10 cellular contexts compared by ENCODE assay signal in genomic region chr16:10979717-10980601, GRCh38. TPM values are rescaled to one million over a fixed set of nuclear protein-coding genes. Genes with fewer than 3 reads are reported as not detected.
A peak's percentile ranks its signal among the peaks of the same experiment; 100 is the strongest.
DNase-seq lines count a peak whose midpoint lies in the region; ATAC-seq and TF ChIP-seq lines count a peak whose summit lies in the region.
"Had no signal": no experiment of that assay in that cellular context is flagged by ENCODE, and none has a peak within 500 bp of the region (broad histone marks: within the 10 kb centered on the region; RNA-seq: fewer than 3 reads in every experiment).

No MANE protein-coding gene starts in this region.

- intact Hi-C loops in left ventricle myocardium superior (cut with micrococcal nuclease), result loop anchor here (10.0 kb wide), 1 partner anchor 375 kb away; no protein-coding TSS in a partner anchor

- no peaks in the 10 kb centered on the region for H3K9me3 ChIP-seq in BE2C

- H3K4me1 ChIP-seq in BE2C, result peaks cover 3% of the 10 kb centered on the region

- ATAC-seq in left ventricle myocardium superior, result peak; percentile 72
- ATAC-seq: effector memory CD8-positive, alpha-beta T cell had no signal

- H3K27me3 ChIP-seq in BE2C, result no peaks in the 10 kb centered on the region

- no peak overlapping the region for H3K4me3 ChIP-seq in retinal pigment epithelial cell (ENCODE audit: low read length)
- no peak overlapping the region for H3K4me3 ChIP-seq in BE2C (ENCODE audit: low read depth, low read length)

- peaks cover 3% of the 10 kb centered on the region for H3K36me3 ChIP-seq in BE2C

- TF ChIP-seq CTCF in retinal pigment epithelial cell (conservative IDR thresholded peaks at IDR 0.05; ENCODE audit: low read depth, low read length), result no peak
- TF ChIP-seq CTCF in BE2C (IDR thresholded peaks at IDR 0.05; ENCODE audit: low read depth, low read length), result no peak

- peak; percentile 39 for DNase-seq in GM03348 (ENCODE audit: low spot score)
- DNase-seq in amygdala (lab: John Stamatoyannopoulos, UW), result peak in 43 of 56 donors; percentile 3 to 76 (median 37)
- DNase-seq in left ventricle myocardium superior, result peak; percentile 49
- peak; percentile 33 for DNase-seq in retinal pigment epithelial cell (ENCODE audit: low read depth)
- DNase-seq in BE2C, result no peak
- no peak for DNase-seq in activated CD4-positive, CD25-positive, alpha-beta regulatory T cell treated with anti-CD3 and anti-CD28 coated beads, Interleukin-2, amount 50 U/mL, for 72 hours
- DNase-seq in Kasumi-1 (lab: John Stamatoyannopoulos, UW), result no peak
- DNase-seq in activated CD4-positive, alpha-beta T cell treated with anti-CD3 and anti-CD28 coated beads for 4 hours, result no peak
- DNase-seq: Calu3; effector memory CD8-positive, alpha-beta T cell had no signal

RNA-seq across cellular contexts. Expression of gene CLEC16A, which starts 35.6 kb away (rescaled TPM):
- 20.6 TPM for total RNA-seq in left ventricle myocardium superior
- polyA plus RNA-seq in BE2C (2012; ENCODE audit: insufficient read depth, insufficient read length, low read depth), result 33.3 TPM

RNA-seq across cellular contexts. Expression of gene DEXI, which starts 37.7 kb away (rescaled TPM):
- total RNA-seq in left ventricle myocardium superior, result 124 TPM
- polyA plus RNA-seq in BE2C (2012; ENCODE audit: insufficient read depth, insufficient read length, low read depth), result 68.8 TPM

Comparison
In these comparisons a context has a peak if more than half of its experiments do, and no peak if none do; other contexts are left out.
1. DNase-seq: peak in GM03348 (single experiment), amygdala (43 of 56), left ventricle myocardium superior (single experiment) and retinal pigment epithelial cell (single experiment); none in BE2C (single experiment), activated CD4-positive, CD25-positive, alpha-beta regulatory T cell treated with anti-CD3 and anti-CD28 coated beads, Interleukin-2, amount 50 U/mL, for 72 hours (single experiment), Kasumi-1 (0 of 2) and activated CD4-positive, alpha-beta T cell treated with anti-CD3 and anti-CD28 coated beads for 4 hours (0 of 2).